21 cellular contexts compared by ENCODE assay signal in the genomic region with DNA sequence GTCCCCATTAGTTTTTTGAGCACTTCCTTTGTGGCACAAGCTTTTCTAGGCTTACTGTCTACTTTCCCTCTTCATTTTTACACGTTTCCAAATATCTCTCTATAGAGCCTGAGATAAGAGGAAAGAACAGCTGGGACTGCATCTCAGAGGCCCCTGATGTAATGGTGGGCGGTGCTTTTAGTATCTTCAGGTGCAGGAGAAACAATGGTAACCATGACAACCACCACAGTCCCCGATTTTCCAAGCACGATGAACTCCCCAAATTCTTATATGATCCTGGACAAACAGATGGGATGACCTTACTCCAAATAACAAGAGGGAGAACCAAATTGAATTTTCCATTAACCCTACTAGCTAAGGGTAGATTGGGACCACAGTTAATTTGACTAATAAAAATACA.
"Had no signal": no experiment of that assay in that cellular context is flagged by ENCODE, and none has a peak within 500 bp of the region (broad histone marks: within the 10 kb centered on the region; RNA-seq: fewer than 3 reads in every experiment).

No MANE protein-coding gene starts in this region.

- H2AFZ ChIP-seq: PC-9 had no signal

- H3K9me3 Mint-ChIP-seq: activated T-cell treated with anti-CD3 and anti-CD28 coated beads, Interleukin-2, amount 50 U/mL, for 4 hours; central memory CD8-positive, alpha-beta T cell; T-helper 1 cell treated with Interleukin-12 subunit alpha and Interleukin-12 subunit beta and Interleukin-4 antibody, amounts not matched to agents 30 μg/mL and 1 μg/mL, for 36 hours; WTC11 had no signal

- H3K4me1 Mint-ChIP-seq: central memory CD8-positive, alpha-beta T cell had no signal

- FAIRE-seq: astrocyte had no signal

- H3K36me3 Mint-ChIP-seq: WTC11 had no signal

- H3K27me3 Mint-ChIP-seq: activated CD8-positive, alpha-beta memory T cell treated with anti-CD3 and anti-CD28 coated beads, Interleukin-2, amount 10 ng/mL, durations not matched to agents 7 days and 5 days; brain; central memory CD8-positive, alpha-beta T cell had no signal

- H3K27ac ChIP-seq: PC-9 had no signal

- H3K4me2 ChIP-seq: PC-9 had no signal

- H3K4me3 ChIP-seq: PC-9 had no signal

- H3K27ac Mint-ChIP-seq: activated CD8-positive, alpha-beta memory T cell treated with anti-CD3 and anti-CD28 coated beads, Interleukin-2, amount 10 ng/mL, durations not matched to agents 7 days and 5 days; activated naive CD4-positive, alpha-beta T cell treated with anti-CD3 and anti-CD28 coated beads, Interleukin-2, amount 50 U/mL, for 72 hours; T-helper 1 cell treated with Interleukin-12 subunit alpha and Interleukin-12 subunit beta and Interleukin-4 antibody, amounts not matched to agents 30 μg/mL and 1 μg/mL, for 36 hours; WTC11 had no signal

- DNase-seq: activated CD4-positive, alpha-beta T cell treated with anti-CD3 and anti-CD28 coated beads for 48 hours; activated CD4-positive, alpha-beta T cell treated with anti-CD3 and anti-CD28 coated beads, Interleukin-2, amount 50 U/mL, for 4 hours; activated CD4-positive, CD25-positive, alpha-beta regulatory T cell treated with anti-CD3 and anti-CD28 coated beads, Interleukin-2, amount 50 U/mL, for 72 hours; activated CD8-positive, alpha-beta memory T cell treated with anti-CD3 and anti-CD28 coated beads, Interleukin-2, amount 10 ng/mL, durations not matched to agents 7 days and 5 days; activated effector memory CD4-positive, alpha-beta T cell treated with anti-CD3 and anti-CD28 coated beads, Interleukin-2, amount 50 U/mL, for 16 hours; activated naive CD4-positive, alpha-beta T cell treated with Interleukin-2 at 50 U/mL for 16 hours; activated T-cell treated with anti-CD3 and anti-CD28 coated beads, Interleukin-2, amount 50 U/mL, for 4 hours; amygdala; Kasumi-1; NCI-H1694; NCI-H2029; NCI-H226; NCI-H526 treated with DMSO at 0.1 percent for 48 hours; PC-9; SHP77 treated with DMSO at 0.1 percent for 48 hours had no signal

- H3K4me3 Mint-ChIP-seq: activated CD8-positive, alpha-beta memory T cell treated with anti-CD3 and anti-CD28 coated beads, Interleukin-2, amount 10 ng/mL, durations not matched to agents 7 days and 5 days; activated T-cell treated with anti-CD3 and anti-CD28 coated beads, Interleukin-2, amount 50 U/mL, for 4 hours; brain; central memory CD8-positive, alpha-beta T cell; T-helper 1 cell treated with Interleukin-12 subunit alpha and Interleukin-12 subunit beta and Interleukin-4 antibody, amounts not matched to agents 30 μg/mL and 1 μg/mL, for 36 hours; WTC11 had no signal

- ATAC-seq: activated CD8-positive, alpha-beta memory T cell treated with anti-CD3 and anti-CD28 coated beads, Interleukin-2, amount 10 ng/mL, durations not matched to agents 7 days and 5 days; activated naive CD4-positive, alpha-beta T cell treated with anti-CD3 and anti-CD28 coated beads, Interleukin-2, amount 50 U/mL, for 72 hours; activated T-cell treated with anti-CD3 and anti-CD28 coated beads, Interleukin-2, amount 50 U/mL, for 4 hours; WTC11 had no signal
